ENCODE assay signal across 17 cellular contexts in genomic region chr17:67637901-67638641, GRCh38.
DNase-seq lines count a peak whose midpoint lies in the region; ATAC-seq and TF ChIP-seq lines count a peak whose summit lies in the region.
"Had no signal": no experiment of that assay in that cellular context is flagged by ENCODE, and none has a peak within 500 bp of the region (broad histone marks: within the 10 kb centered on the region; RNA-seq: fewer than 3 reads in every experiment).

No MANE protein-coding gene starts in this region.

- no peaks in the 10 kb centered on the region for H4K20me1 ChIP-seq in PC-9 (ENCODE audit: insufficient read depth)

- DNase-seq in Calu3 (peak; percentile 81), PC-9 (peak; percentile 88 to 98), esophagus squamous epithelium (lab: John Stamatoyannopoulos, UW) (no peak), WTC11 (ENCODE audit: low spot score) (no peak), H7 (no peak), T-helper 9 cell (no peak)
- DNase-seq: activated naive CD4-positive, alpha-beta T cell treated with Interleukin-2 at 50 U/mL for 16 hours; IMR-90; kidney; naive B cell; NCI-H510A treated with DMSO at 0.1 percent for 48 hours; stimulated activated CD4-positive, alpha-beta T cell treated with anti-CD3 and anti-CD28 coated beads, Interleukin-2, amount 100 ng/mL, for 48 hours had no signal

- BruUV-seq in Calu3 (replicated peaks; lab: Mats Ljungman, UMichigan) = no TSS peak
- BruUV-seq in PC-9 (replicated peaks; lab: Mats Ljungman, UMichigan) = no TSS peak

- no peak for TF ChIP-seq CTCF in Calu3 (IDR thresholded peaks at IDR 0.05; ENCODE audit: unreplicated experiment)
- no peak for TF ChIP-seq CTCF in PC-9 (conservative IDR thresholded peaks at IDR 0.05)
- peak in 1 of 6 experiments; percentile 15 for TF ChIP-seq CTCF in esophagus squamous epithelium (IDR thresholded peaks at IDR 0.05)
- TF ChIP-seq CTCF in parathyroid adenoma (IDR thresholded peaks at IDR 0.05) = no peak
- TF ChIP-seq CTCF in WTC11 (IDR thresholded peaks at IDR 0.05) = no peak

- H3K36me3 ChIP-seq in PC-9 (ENCODE audit: low read depth) (no peaks in the 10 kb centered on the region), esophagus squamous epithelium (peaks cover 0 to 8% (median 0%) of the 10 kb centered on the region in 3 donors), parathyroid adenoma (ENCODE audit: control insufficient read depth, insufficient read depth, low read length) (no peaks in the 10 kb centered on the region), H7 (replicated peaks; ENCODE audit: control insufficient read depth, insufficient read depth, low read length) (no peaks in the 10 kb centered on the region; the same call in none of the 2 replicates)
- H3K36me3 ChIP-seq: cardiac muscle cell had no signal

- peak overlapping the region; percentile 72 for H3K4me2 ChIP-seq in PC-9
- H3K4me2 ChIP-seq in parathyroid adenoma (ENCODE audit: low read length) = no peak overlapping the region

- no peak overlapping the region for H3K4me3 Mint-ChIP-seq in Calu3 (ENCODE audit: low read depth, unreplicated experiment)
- no peak overlapping the region for H3K4me3 Mint-ChIP-seq in WTC11
- H3K4me3 Mint-ChIP-seq: naive B cell had no signal

- H3K9me2 ChIP-seq in PC-9 (ENCODE audit: insufficient read depth) = no peaks in the 10 kb centered on the region

- H3K4me1 Mint-ChIP-seq in Calu3 (ENCODE audit: low read depth, unreplicated experiment) (peaks cover 29% of the 10 kb centered on the region), WTC11 (peaks cover 9% of the 10 kb centered on the region; the same call in 1 of the 2 replicates)
- H3K4me1 Mint-ChIP-seq: naive B cell had no signal

- no peaks in the 10 kb centered on the region for H3K36me3 Mint-ChIP-seq in Calu3 (ENCODE audit: insufficient read depth, unreplicated experiment)
- peaks cover 6% of the 10 kb centered on the region; the same call in 1 of the 2 replicates for H3K36me3 Mint-ChIP-seq in WTC11

- POLR2A ChIA-PET in PC-9 (lab: Charles Lee; ENCODE audit: unreplicated experiment) = interaction anchor here (0.5 to 0.9 kb wide), 3 partner anchors 10 to 268 kb away, joined by 3 to 19 read pairs (median 7); no protein-coding TSS in a partner anchor
- POLR2A ChIA-PET in WTC11 (lab: Charles Lee) = interaction anchor here (0.7 kb wide), 1 partner anchor 10 kb away, joined by 3 read pairs; no protein-coding TSS in a partner anchor

- H3K9me3 ChIP-seq in PC-9 (ENCODE audit: insufficient read depth, low read depth) (no peaks in the 10 kb centered on the region), esophagus squamous epithelium (no peaks in the 10 kb centered on the region), parathyroid adenoma (ENCODE audit: control insufficient read depth, low read length) (no peaks in the 10 kb centered on the region)

- 0 out of 2 replicates have a peak overlapping the region, but pooled peaks have one; percentile 22 for H2AFZ ChIP-seq in PC-9
- H2AFZ ChIP-seq in parathyroid adenoma = no peak overlapping the region

- peak overlapping the region; percentile 32; the same call in 1 of the 2 replicates for H3K4me3 ChIP-seq in PC-9
- H3K4me3 ChIP-seq in esophagus squamous epithelium = no peak overlapping the region
- H3K4me3 ChIP-seq in parathyroid adenoma (ENCODE audit: low read depth, low read length) = no peak overlapping the region
- H3K4me3 ChIP-seq in H7 (ENCODE audit: insufficient read depth, low read depth, low read length) = no peak overlapping the region
- H3K4me3 ChIP-seq: cardiac muscle cell had no signal

- H3K9me3 Mint-ChIP-seq in Calu3 (ENCODE audit: low read depth, unreplicated experiment) = no peaks in the 10 kb centered on the region
- no peaks in the 10 kb centered on the region for H3K9me3 Mint-ChIP-seq in WTC11
- H3K9me3 Mint-ChIP-seq: naive B cell had no signal

- H3K79me2 ChIP-seq in PC-9 (ENCODE audit: low read depth) (no peaks in the 10 kb centered on the region), parathyroid adenoma (no peaks in the 10 kb centered on the region)

- intact Hi-C loops in Calu3 (cut with micrococcal nuclease; ENCODE audit: unreplicated experiment) (no loop called here), PC-9 (cut with micrococcal nuclease; ENCODE audit: unreplicated experiment) (loop anchor here (5.0 kb wide), 1 partner anchor 34 kb away; no protein-coding TSS in a partner anchor), esophagus squamous epithelium (cut with DNase I) (no loop called here)

- H3K27ac Mint-ChIP-seq in Calu3 (ENCODE audit: unreplicated experiment) (peak overlapping the region; percentile 51), WTC11 (no peak overlapping the region)

- WGBS in esophagus squamous epithelium, 2 donors = 34 to 45% methylated on average over 5 to 8 of the region's 8 CpGs

- no peaks in the 10 kb centered on the region for H3K27me3 Mint-ChIP-seq in Calu3 (ENCODE audit: unreplicated experiment)
- H3K27me3 Mint-ChIP-seq in WTC11 (ENCODE audit: low read depth) = no peaks in the 10 kb centered on the region
- H3K27me3 Mint-ChIP-seq: naive B cell had no signal

- ATAC-seq in WTC11 (no peak), HG02610 (IDR thresholded peaks at IDR 0.05; ENCODE audit: unreplicated experiment) (no peak)
- ATAC-seq: activated CD4-positive, CD25-positive, alpha-beta regulatory T cell treated with anti-CD3 and anti-CD28 coated beads, Interleukin-2, amount 50 U/mL, for 24 hours; sciatic nerve had no signal

- H3K4me1 ChIP-seq in PC-9 (replicated peaks; ENCODE audit: insufficient read depth) = peaks cover 37% of the 10 kb centered on the region
- peaks cover 19 to 86% (median 36%) of the 10 kb centered on the region in 3 donors for H3K4me1 ChIP-seq in esophagus squamous epithelium
- H3K4me1 ChIP-seq in parathyroid adenoma = peaks cover 3% of the 10 kb centered on the region

- TF ChIP-seq POLR2A in esophagus squamous epithelium (IDR thresholded peaks at IDR 0.05) = no peak

- peaks cover 19% of the 10 kb centered on the region for H3F3A ChIP-seq in PC-9 (ENCODE audit: insufficient read depth, low read depth)

- H3K27ac ChIP-seq in PC-9 = peak overlapping the region; percentile 81
- peak overlapping the region; percentile 59 to 83 (median 81) for H3K27ac ChIP-seq in esophagus squamous epithelium
- peak overlapping the region; percentile 40 for H3K27ac ChIP-seq in parathyroid adenoma
- H3K27ac ChIP-seq: cardiac muscle cell had no signal

- H3K27me3 ChIP-seq in PC-9 (ENCODE audit: insufficient read depth, low read depth) (no peaks in the 10 kb centered on the region), esophagus squamous epithelium (no peaks in the 10 kb centered on the region), parathyroid adenoma (ENCODE audit: control insufficient read depth, insufficient read depth, low read length) (no peaks in the 10 kb centered on the region), H7 (ENCODE audit: control insufficient read depth, insufficient read depth, low read length) (no peaks in the 10 kb centered on the region)
- H3K27me3 ChIP-seq: cardiac muscle cell had no signal

- CTCF ChIA-PET in Calu3 (lab: Charles Lee) = interaction anchor here (0.6 to 1.1 kb wide), 8 partner anchors 9 to 259 kb away, joined by 3 to 7 read pairs (median 4); no protein-coding TSS in a partner anchor
- CTCF ChIA-PET in PC-9 (lab: Charles Lee) = interaction anchor here (1.7 kb wide), 1 partner anchor 12 kb away, joined by 5 read pairs; no protein-coding TSS in a partner anchor
- CTCF ChIA-PET in WTC11 (lab: Charles Lee) = interaction anchor here (1.6 kb wide), 1 partner anchor 9 kb away, joined by 7 read pairs; no protein-coding TSS in a partner anchor

- no peak overlapping the region for H3K9ac ChIP-seq in parathyroid adenoma

TF ChIP-seq in WTC11, 78 proteins besides CTCF, POLR2A, EP300 and RAD21 (continues in another document):
- TF ChIP-seq ZBTB43 (CRISPR knock-in tag; IDR thresholded peaks at IDR 0.05) (no peak), E2F1 (CRISPR knock-in tag; IDR thresholded peaks at IDR 0.05) (no peak)

Comparison
In these comparisons a context has a peak if more than half of its experiments do, and no peak if none do; other contexts are left out.
1. DNase-seq: peak in Calu3 (single experiment) and PC-9 (2 of 2); none in esophagus squamous epithelium (single experiment), WTC11 (single experiment), H7 (single experiment) and T-helper 9 cell (single experiment).
2. Peak in every context shown above with its lines, with median percentiles within 50 percentile points of each other: H3K27ac ChIP-seq.